21 cellular contexts compared by ENCODE assay signal in the genomic region with DNA sequence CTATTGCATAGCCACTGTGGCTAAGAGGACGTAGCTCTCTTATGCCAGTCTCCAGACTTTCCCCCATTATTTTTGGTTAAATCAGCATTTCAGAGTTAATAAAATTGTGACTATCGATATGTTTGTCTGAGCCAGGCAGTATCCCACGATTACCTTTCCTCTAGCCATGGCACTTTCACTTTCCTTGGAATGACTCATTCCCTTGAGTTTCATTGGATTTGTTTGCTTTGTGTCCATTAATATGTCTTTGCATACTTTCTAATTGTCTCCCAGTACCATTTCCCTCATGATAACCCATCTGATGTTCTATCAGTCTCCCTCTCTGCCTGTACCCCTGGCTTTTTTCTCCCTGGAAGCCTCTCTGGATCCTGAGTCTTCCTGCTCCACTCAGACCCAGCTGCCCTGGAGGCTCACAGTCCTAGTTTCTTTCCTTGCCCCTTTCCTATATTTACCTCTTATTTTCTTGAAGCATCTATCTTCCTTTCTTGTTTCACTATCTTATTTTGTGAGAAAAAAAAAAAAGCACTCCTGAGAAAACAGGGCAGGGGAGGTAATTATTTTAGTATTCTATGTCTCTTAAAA.
DNase-seq lines count a peak whose midpoint lies in the region; ATAC-seq, FAIRE-seq and TF ChIP-seq lines count a peak whose summit lies in the region.
"Had no signal": no experiment of that assay in that cellular context is flagged by ENCODE, and none has a peak within 500 bp of the region (broad histone marks: within the 10 kb centered on the region; RNA-seq: fewer than 3 reads in every experiment).

No MANE protein-coding gene starts in this region.

- no peaks in the 10 kb centered on the region for H3K36me3 Mint-ChIP-seq in neural progenitor cell
- H3K36me3 Mint-ChIP-seq: activated naive CD8-positive, alpha-beta T cell treated with anti-CD3 and anti-CD28 coated beads for 36 hours had no signal

- H2AFZ ChIP-seq in osteoblast (ENCODE audit: low read length) (no peak overlapping the region), neural progenitor cell (replicated peaks) (no peak overlapping the region)

- 78 to 81% methylated on average over 3 of the region's 3 CpGs for WGBS in lower leg skin, 2 donors

- H3K36me3 ChIP-seq in bronchial epithelial cell (ENCODE audit: control insufficient read depth, insufficient read depth, low read length): no peaks in the 10 kb centered on the region
- no peaks in the 10 kb centered on the region for H3K36me3 ChIP-seq in osteoblast (ENCODE audit: insufficient read depth, low read length)
- H3K36me3 ChIP-seq in neural progenitor cell: no peaks in the 10 kb centered on the region
- H3K36me3 ChIP-seq: left ventricle myocardium inferior, transverse colon had no signal

- no peaks in the 10 kb centered on the region for H3F3A ChIP-seq in neural progenitor cell (ENCODE audit: low read depth)

- intact Hi-C loops in lower leg skin (cut with DNase I; ENCODE audit: low total_unique reads): no loop called here

- no peak for TF ChIP-seq CTCF in bronchial epithelial cell (IDR thresholded peaks at IDR 0.05; ENCODE audit: insufficient read depth, low read length, severe bottlenecking)
- TF ChIP-seq CTCF in osteoblast (IDR thresholded peaks at IDR 0.05; ENCODE audit: extremely low read depth, low read depth, low read length): no peak
- TF ChIP-seq CTCF in lower leg skin (IDR thresholded peaks at IDR 0.05): no peak
- no peak for TF ChIP-seq CTCF in neural progenitor cell (IDR thresholded peaks at IDR 0.05)

- H3K9me3 ChIP-seq in osteoblast (ENCODE audit: low read depth, low read length) (no peaks in the 10 kb centered on the region), neural progenitor cell (ENCODE audit: low read depth) (no peaks in the 10 kb centered on the region)
- H3K9me3 ChIP-seq: left ventricle myocardium inferior, transverse colon had no signal

- H3K9me3 Mint-ChIP-seq in neural progenitor cell: no peaks in the 10 kb centered on the region
- H3K9me3 Mint-ChIP-seq: activated CD4-positive, alpha-beta T cell treated with anti-CD3 and anti-CD28 coated beads, Interleukin-2, amount 10 ng/mL, durations not matched to agents 24 days and 14 days; activated naive CD8-positive, alpha-beta T cell treated with anti-CD3 and anti-CD28 coated beads for 36 hours; activated T-helper 17 cell treated with anti-CD3 and anti-CD28 coated beads, Interleukin-2, amount 50 U/mL, for 72 hours; effector memory CD8-positive, alpha-beta T cell; stimulated activated naive CD8-positive, alpha-beta T cell treated with anti-CD3 and anti-CD28 coated beads, Interleukin-15, amount 100 ng/mL, for 72 hours had no signal

- H3K27me3 ChIP-seq in bronchial epithelial cell (ENCODE audit: control insufficient read depth, insufficient read depth, low read length) (no peaks in the 10 kb centered on the region), osteoblast (ENCODE audit: insufficient read depth, low read length) (no peaks in the 10 kb centered on the region), neural progenitor cell (no peaks in the 10 kb centered on the region)
- H3K27me3 ChIP-seq: transverse colon had no signal

- H3K27ac Mint-ChIP-seq in neural progenitor cell: no peak overlapping the region
- H3K27ac Mint-ChIP-seq: activated CD4-positive, alpha-beta T cell treated with anti-CD3 and anti-CD28 coated beads, Interleukin-2, amount 10 ng/mL, durations not matched to agents 24 days and 14 days; activated naive CD8-positive, alpha-beta T cell treated with anti-CD3 and anti-CD28 coated beads for 36 hours; activated T-helper 17 cell treated with anti-CD3 and anti-CD28 coated beads, Interleukin-2, amount 50 U/mL, for 72 hours; effector memory CD8-positive, alpha-beta T cell; stimulated activated naive CD8-positive, alpha-beta T cell treated with anti-CD3 and anti-CD28 coated beads, Interleukin-15, amount 100 ng/mL, for 72 hours had no signal

- peak; percentile 38 for DNase-seq in EH (ENCODE audit: low read depth)
- peak; percentile 46 for DNase-seq in LoVo (ENCODE audit: low spot score)
- peak; percentile 44 for DNase-seq in bronchial epithelial cell (ENCODE audit: low read depth)
- DNase-seq in osteoblast (ENCODE audit: insufficient read length, low spot score, missing footprints): no peak
- no peak for DNase-seq in HUDEP-2 (lab: John Stamatoyannopoulos, UW; ENCODE audit: unreplicated experiment in 76 of 76)
- no peak for DNase-seq in lower leg skin (ENCODE audit: low spot score in 2 of 2)
- DNase-seq in neural progenitor cell (ENCODE audit: low spot score): no peak
- DNase-seq: activated CD4-positive, alpha-beta T cell treated with anti-CD3 and anti-CD28 coated beads, Interleukin-2, amount 10 ng/mL, durations not matched to agents 24 days and 14 days; activated naive CD8-positive, alpha-beta T cell treated with anti-CD3 and anti-CD28 coated beads for 36 hours; AML-193; effector memory CD8-positive, alpha-beta T cell; left ventricle myocardium inferior; NCI-H1105; NCI-H2081 treated with DMSO at 0.1 percent for 48 hours; NCI-H526; stimulated activated CD4-positive, alpha-beta T cell treated with anti-CD3 and anti-CD28 coated beads, Interleukin-4, amount 100 ng/mL, for 1 hour; stimulated activated naive CD8-positive, alpha-beta T cell treated with anti-CD3 and anti-CD28 coated beads, Interleukin-15, amount 100 ng/mL, for 72 hours; transverse colon had no signal

- peaks cover 5% of the 10 kb centered on the region for H3K4me1 Mint-ChIP-seq in neural progenitor cell
- H3K4me1 Mint-ChIP-seq: activated CD4-positive, alpha-beta T cell treated with anti-CD3 and anti-CD28 coated beads, Interleukin-2, amount 10 ng/mL, durations not matched to agents 24 days and 14 days; activated naive CD8-positive, alpha-beta T cell treated with anti-CD3 and anti-CD28 coated beads for 36 hours; activated T-helper 17 cell treated with anti-CD3 and anti-CD28 coated beads, Interleukin-2, amount 50 U/mL, for 72 hours; stimulated activated naive CD8-positive, alpha-beta T cell treated with anti-CD3 and anti-CD28 coated beads, Interleukin-15, amount 100 ng/mL, for 72 hours had no signal

- H3K79me2 ChIP-seq in osteoblast (ENCODE audit: insufficient read depth, low read length) (no peaks in the 10 kb centered on the region), neural progenitor cell (ENCODE audit: low read depth) (no peaks in the 10 kb centered on the region)

- H3K4me2 ChIP-seq in osteoblast (ENCODE audit: insufficient read depth, low read length) (peak overlapping the region; percentile 54), neural progenitor cell (no peak overlapping the region)
- H3K4me2 ChIP-seq: smooth muscle cell had no signal

- H3K4me3 Mint-ChIP-seq in neural progenitor cell: no peak overlapping the region
- H3K4me3 Mint-ChIP-seq: activated CD4-positive, alpha-beta T cell treated with anti-CD3 and anti-CD28 coated beads, Interleukin-2, amount 10 ng/mL, durations not matched to agents 24 days and 14 days; activated naive CD8-positive, alpha-beta T cell treated with anti-CD3 and anti-CD28 coated beads for 36 hours; activated T-helper 17 cell treated with anti-CD3 and anti-CD28 coated beads, Interleukin-2, amount 50 U/mL, for 72 hours; effector memory CD8-positive, alpha-beta T cell; stimulated activated naive CD8-positive, alpha-beta T cell treated with anti-CD3 and anti-CD28 coated beads, Interleukin-15, amount 100 ng/mL, for 72 hours had no signal

- peaks cover 41% of the 10 kb centered on the region for H3K4me1 ChIP-seq in osteoblast (ENCODE audit: insufficient read depth, low read length)
- H3K4me1 ChIP-seq in neural progenitor cell: no peaks in the 10 kb centered on the region

- H3K27ac ChIP-seq in osteoblast (ENCODE audit: low read depth, low read length) (no peak overlapping the region), neural progenitor cell (no peak overlapping the region)
- H3K27ac ChIP-seq: left ventricle myocardium inferior, transverse colon had no signal

- no peak for ATAC-seq in HG03457 (IDR thresholded peaks at IDR 0.05; ENCODE audit: unreplicated experiment)
- ATAC-seq: activated T-helper 17 cell treated with anti-CD3 and anti-CD28 coated beads, Interleukin-2, amount 50 U/mL, for 72 hours; effector memory CD8-positive, alpha-beta T cell; stimulated activated naive CD8-positive, alpha-beta T cell treated with anti-CD3 and anti-CD28 coated beads, Interleukin-15, amount 100 ng/mL, for 72 hours had no signal

- H3K9ac ChIP-seq in neural progenitor cell: no peak overlapping the region

- H3K27me3 Mint-ChIP-seq in neural progenitor cell (ENCODE audit: insufficient read depth, low read depth): peaks cover 6% of the 10 kb centered on the region

- H4K20me1 ChIP-seq in osteoblast (ENCODE audit: insufficient read depth, low read length) (no peaks in the 10 kb centered on the region), neural progenitor cell (ENCODE audit: low read depth) (no peaks in the 10 kb centered on the region)

- FAIRE-seq in bronchial epithelial cell (lab: Jason Lieb, UNC): no peak

- TF ChIP-seq POLR2A in lower leg skin (IDR thresholded peaks at IDR 0.05): no peak

- H3K4me3 ChIP-seq in bronchial epithelial cell (ENCODE audit: low read depth, low read length): no peak overlapping the region
- H3K4me3 ChIP-seq in osteoblast (ENCODE audit: insufficient read depth, low read length): no peak overlapping the region
- H3K4me3 ChIP-seq in lower leg skin (ENCODE audit: low read depth, poor library complexity, severe bottlenecking): no peak overlapping the region
- H3K4me3 ChIP-seq in neural progenitor cell: no peak overlapping the region
- H3K4me3 ChIP-seq: left ventricle myocardium inferior, smooth muscle cell, transverse colon had no signal

Comparison
In these comparisons a context has a peak if more than half of its experiments do, and no peak if none do; other contexts are left out.
1. DNase-seq: peak in EH (single experiment), LoVo (single experiment) and bronchial epithelial cell (single experiment); none in osteoblast (single experiment), HUDEP-2 (0 of 76), lower leg skin (0 of 2) and neural progenitor cell (single experiment).